8 cellular contexts compared by ENCODE assay signal in the genomic region with DNA sequence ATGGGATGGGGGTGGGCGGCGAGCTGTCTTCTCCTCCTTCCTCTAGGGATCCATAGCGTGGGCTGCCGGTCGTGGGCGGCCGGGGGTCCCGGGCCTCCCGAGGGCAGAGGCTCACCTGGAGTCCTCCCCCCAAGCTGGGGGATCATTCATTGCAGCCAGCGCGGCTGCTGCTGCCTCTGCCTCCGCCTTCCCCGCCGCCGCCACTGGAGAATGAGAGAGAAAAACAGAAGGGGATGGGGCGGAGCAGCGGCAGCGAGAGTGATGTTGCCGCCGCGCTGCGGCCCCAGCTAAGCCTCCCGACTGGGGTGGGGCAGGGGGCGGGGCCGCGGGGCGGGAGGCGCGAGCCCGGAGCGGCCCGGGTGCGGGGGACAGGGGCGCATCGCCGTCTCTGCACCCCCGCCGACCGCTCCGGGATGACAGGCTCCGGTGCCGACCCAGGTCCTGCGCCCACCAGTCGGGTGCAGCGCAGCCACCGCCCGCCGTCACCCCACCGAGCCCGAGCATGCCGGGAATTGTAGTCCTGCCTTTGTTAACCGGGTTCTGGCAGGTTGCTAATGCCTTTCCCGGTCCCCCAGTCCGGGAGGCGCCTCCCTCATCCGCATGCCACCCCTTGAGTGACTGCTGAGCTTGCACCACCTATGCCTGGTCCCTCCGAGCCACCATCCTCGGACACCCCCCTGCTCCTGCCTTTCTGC. TPM values are rescaled to one million over a fixed set of nuclear protein-coding genes. Genes with fewer than 3 reads are reported as not detected.
DNase-seq lines count a peak whose midpoint lies in the region; ATAC-seq and TF ChIP-seq lines count a peak whose summit lies in the region.

A gene (minus strand): TSS at position 225 of the 695 bp plus-strand sequence. CDS start 580 bp downstream, outside the sequence.

- H3K27me3 Mint-ChIP-seq in natural killer cell treated with Interleukin-12 subunit alpha and Interleukin-12 subunit beta and Interleukin-15 and Interleukin-18, amount 100 ng/mL, for 72 hours: no peaks in the 10 kb centered on the region

- ATAC-seq in GM21381 (IDR thresholded peaks at IDR 0.05; ENCODE audit: unreplicated experiment): peak; percentile 81
- peak; percentile 89 for ATAC-seq in natural killer cell treated with Interleukin-12 subunit alpha and Interleukin-12 subunit beta and Interleukin-15 and Interleukin-18, amount 100 ng/mL, for 72 hours

- H3K4me3 Mint-ChIP-seq in natural killer cell treated with Interleukin-12 subunit alpha and Interleukin-12 subunit beta and Interleukin-15 and Interleukin-18, amount 100 ng/mL, for 72 hours: peak within 1 kb of the TSS; percentile 89

- peak within 1 kb of the TSS; percentile 8 to 9 for H3K27ac Mint-ChIP-seq in natural killer cell treated with Interleukin-12 subunit alpha and Interleukin-12 subunit beta and Interleukin-15 and Interleukin-18, amount 100 ng/mL, for 72 hours

- H3K36me3 Mint-ChIP-seq in natural killer cell treated with Interleukin-12 subunit alpha and Interleukin-12 subunit beta and Interleukin-15 and Interleukin-18, amount 100 ng/mL, for 72 hours: no peaks in the 10 kb centered on the region

- TF ChIP-seq CTCF in fibroblast of the aortic adventitia (IDR thresholded peaks at IDR 0.05; ENCODE audit: insufficient read depth, low read length): no peak

- peaks cover 5 to 7% of the 10 kb centered on the region in 2 donors for H3K4me1 Mint-ChIP-seq in natural killer cell treated with Interleukin-12 subunit alpha and Interleukin-12 subunit beta and Interleukin-15 and Interleukin-18, amount 100 ng/mL, for 72 hours (ENCODE audit: low read depth in 2 of 2)

- peak; percentile 64 for DNase-seq in CD1c-positive myeloid dendritic cell (ENCODE audit: extremely low spot score)
- peak; percentile 25 for DNase-seq in KG1 (lab: John Stamatoyannopoulos, UW)
- DNase-seq in RPMI8226: peak; percentile 82
- peak; percentile 62 for DNase-seq in activated T-helper 9 cell treated with anti-CD3 and anti-CD28 coated beads, Interleukin-2, amount 50 U/mL, for 16 hours (ENCODE audit: low read depth)
- peak; percentile 59 for DNase-seq in fibroblast of the aortic adventitia (ENCODE audit: low read depth)
- DNase-seq in natural killer cell treated with Interleukin-12 subunit alpha and Interleukin-12 subunit beta and Interleukin-15 and Interleukin-18, amount 100 ng/mL, for 72 hours (ENCODE audit: low spot score): peak; percentile 71
- DNase-seq in stimulated activated naive CD4-positive, alpha-beta T cell treated with Interleukin-2 at 50 U/mL for 16 hours (lab: John Stamatoyannopoulos, UW): peak; percentile 67

- H3K9me3 Mint-ChIP-seq in natural killer cell treated with Interleukin-12 subunit alpha and Interleukin-12 subunit beta and Interleukin-15 and Interleukin-18, amount 100 ng/mL, for 72 hours: no peaks in the 10 kb centered on the region

- H3K4me3 ChIP-seq in fibroblast of the aortic adventitia (ENCODE audit: low read depth, low read length): peak within 1 kb of the TSS; percentile 81

RNA-seq across cellular contexts. Expression of the gene that starts here (rescaled TPM):
- 10.8 and 11.8 TPM in 2 replicates for total RNA-seq in fibroblast of the aortic adventitia (ENCODE audit: low replicate concordance)
- 1 to 10 TPM in 1 of 2 donors, under 1 TPM in 1; 0.93 to 2.5 TPM for total RNA-seq in natural killer cell treated with Interleukin-12 subunit alpha and Interleukin-12 subunit beta and Interleukin-15 and Interleukin-18, amount 100 ng/mL, for 72 hours

Comparison
In these comparisons a context has a peak if more than half of its experiments do, and no peak if none do; other contexts are left out.
1. Peak in every context shown above with its lines: DNase-seq, ATAC-seq and H3K4me3 ChIP-seq.
2. DNase-seq: peak in every context shown above with its lines; median percentile 82 in RPMI8226; 71 in natural killer cell treated with Interleukin-12 subunit alpha and Interleukin-12 subunit beta and Interleukin-15 and Interleukin-18, amount 100 ng/mL, for 72 hours; 67 in stimulated activated naive CD4-positive, alpha-beta T cell treated with Interleukin-2 at 50 U/mL for 16 hours; 64 in CD1c-positive myeloid dendritic cell; 62 in activated T-helper 9 cell treated with anti-CD3 and anti-CD28 coated beads, Interleukin-2, amount 50 U/mL, for 16 hours; 59 in fibroblast of the aortic adventitia; 25 in KG1.